ENCODE assay signal across 9 cellular contexts in the genomic region with DNA sequence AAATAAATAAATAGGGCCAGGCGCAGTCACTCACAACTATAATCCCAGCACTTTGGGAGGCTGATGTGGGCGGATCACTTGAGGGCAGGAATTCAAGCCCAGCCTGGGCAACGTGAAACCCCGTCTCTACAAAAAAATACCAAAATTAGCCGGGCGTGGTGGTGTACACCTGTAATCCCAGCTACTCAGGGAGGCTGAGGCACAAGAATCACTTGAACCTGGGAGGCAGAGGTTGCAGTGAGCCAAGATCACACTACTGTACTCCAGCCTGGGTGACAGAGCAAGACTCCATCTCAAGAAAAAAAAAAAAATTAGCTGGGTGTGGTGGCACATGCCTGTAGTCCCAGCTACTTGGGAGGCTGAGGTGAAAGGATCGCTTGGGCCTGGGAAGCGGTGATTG. TPM values are rescaled to one million over a fixed set of nuclear protein-coding genes. Genes with fewer than 3 reads are reported as not detected.
DNase-seq lines count a peak whose midpoint lies in the region; ATAC-seq, FAIRE-seq and TF ChIP-seq lines count a peak whose summit lies in the region.
"Not testable (repeated sequence)": the region's sequence is repeated elsewhere in the genome, so short reads cannot be mapped to it uniquely, and the experiment has no call there.
"Had no signal": no experiment of that assay in that cellular context is flagged by ENCODE, and none has a peak within 500 bp of the region (broad histone marks: within the 10 kb centered on the region; RNA-seq: fewer than 3 reads in every experiment).

No MANE protein-coding gene starts in this region.

- CTCF ChIA-PET in HCT116 (lab: Charles Lee): interaction anchor here (1.5 kb wide), 1 partner anchor 130 kb away, joined by 6 read pairs; no protein-coding TSS in a partner anchor
- CTCF ChIA-PET in RWPE1 (lab: Yijun Ruan, JAX): not testable (repeated sequence)
- CTCF ChIA-PET in MCF 10A (lab: Yijun Ruan, JAX): interaction anchor here (1.4 kb wide), 1 partner anchor 9 kb away, joined by 4 read pairs; no protein-coding TSS in a partner anchor

- not testable (repeated sequence) for TF ChIP-seq POLR2A in HCT116 (IDR thresholded peaks at IDR 0.05; ENCODE audit: borderline replicate concordance, extremely low read depth, insufficient read depth, insufficient read length); upper lobe of left lung (IDR thresholded peaks at IDR 0.05)
- TF ChIP-seq POLR2A in erythroblast (IDR thresholded peaks at IDR 0.05; ENCODE audit: low read length): peak; percentile 29

- H3K36me3 ChIP-seq in HCT116 (ENCODE audit: control insufficient read depth in 1 of 2, insufficient read depth in 2 of 2, low read length in 2 of 2); keratinocyte (ENCODE audit: control insufficient read depth in 2 of 2, extremely low read depth in 1 of 2, insufficient read depth in 2 of 2, low read length in 2 of 2): not testable (repeated sequence)
- H3K36me3 ChIP-seq in neuronal stem cell (replicated peaks in 1 of 2; ENCODE audit: control insufficient read depth in 2 of 2, insufficient read depth in 2 of 2, low read length in 2 of 2) (peaks cover 12 to 22% of the 10 kb centered on the region in 2 donors), upper lobe of left lung (peaks cover 4 to 28% (median 23%) of the 10 kb centered on the region in 4 donors)

- H4K8ac ChIP-seq in neuronal stem cell (ENCODE audit: low read depth, low read length): peak overlapping the region; percentile 72

- H3K4me1 ChIP-seq in HCT116 (ENCODE audit: control insufficient read depth in 1 of 2, insufficient read depth in 2 of 2, low read length in 2 of 2) (peaks cover 22 to 44% of the 10 kb centered on the region in 2 experiments), keratinocyte (ENCODE audit: control insufficient read depth, extremely low read depth, insufficient read depth, low read length) (peaks cover 15% of the 10 kb centered on the region), upper lobe of left lung (peaks cover 0 to 14% (median 11%) of the 10 kb centered on the region in 4 donors)
- H3K4me1 ChIP-seq in neuronal stem cell (ENCODE audit: control insufficient read depth in 2 of 2, insufficient read depth in 1 of 2, low read depth in 1 of 2, low read length in 2 of 2): not testable (repeated sequence)

- H3K4me2 ChIP-seq in HCT116 (ENCODE audit: low read length): peak overlapping the region; percentile 76
- not testable (repeated sequence) for H3K4me2 ChIP-seq in keratinocyte (ENCODE audit: control insufficient read depth, extremely low read depth, insufficient read depth, low read depth, low read length); neuronal stem cell (ENCODE audit: insufficient read depth, low read length, poor library complexity, severe bottlenecking)

- not testable (repeated sequence) for H2BK12ac ChIP-seq in neuronal stem cell (ENCODE audit: low read length)

- not testable (repeated sequence) for H2BK15ac ChIP-seq in neuronal stem cell (ENCODE audit: low read length)

- not testable (repeated sequence) for H2AK5ac ChIP-seq in neuronal stem cell (ENCODE audit: low read depth, low read length)

- H3K79me1 ChIP-seq in neuronal stem cell (ENCODE audit: low read depth, low read length): not testable (repeated sequence)

- H3K27ac ChIP-seq in HCT116 (ENCODE audit: low read depth, low read length); neuronal stem cell (replicated peaks; ENCODE audit: low read length): not testable (repeated sequence)
- H3K27ac ChIP-seq in RWPE1 (peak overlapping the region; percentile 90), keratinocyte (ENCODE audit: control insufficient read depth, insufficient read depth, low read length) (peak overlapping the region; percentile 90), upper lobe of left lung (peak overlapping the region in 3 of 4 donors; percentile 53 to 73 (median 68))

- peak overlapping the region; percentile 65 for H3K27ac Mint-ChIP-seq in MCF 10A (ENCODE audit: low read depth, unreplicated experiment)

- not testable (repeated sequence) for TF ChIP-seq RAD21 in HCT116 (IDR thresholded peaks at IDR 0.05; ENCODE audit: low read depth)

- dilution Hi-C loops in keratinocyte (cut with MboI; ENCODE audit: extremely low pct_ligation_motif_present, low sequenced_read_pairs): not testable (repeated sequence)

- not testable (repeated sequence) for TF ChIP-seq CTCF in HCT116 (IDR thresholded peaks at IDR 0.05 in 2 of 3, conservative IDR thresholded peaks at IDR 0.05 in 1 of 3; ENCODE audit: borderline replicate concordance in 1 of 3, insufficient read depth in 1 of 3, low read depth in 2 of 3, low read length in 2 of 3); RWPE1 (conservative IDR thresholded peaks at IDR 0.05; ENCODE audit: low read depth); MCF 10A (IDR thresholded peaks at IDR 0.05; ENCODE audit: unreplicated experiment); keratinocyte (optimal IDR thresholded peaks at IDR 0.05 in 1 of 3, IDR thresholded peaks at IDR 0.05 in 1 of 3, conservative IDR thresholded peaks at IDR 0.05 in 1 of 3; ENCODE audit: extremely low read depth in 1 of 3, insufficient read depth in 2 of 3, low read length in 3 of 3); upper lobe of left lung (IDR thresholded peaks at IDR 0.05)

- not testable (repeated sequence) for H3K79me2 ChIP-seq in HCT116 (ENCODE audit: insufficient read depth, low read length); keratinocyte (ENCODE audit: control insufficient read depth, insufficient read depth, low read length)

- FAIRE-seq in keratinocyte (lab: Jason Lieb, UNC): not testable (repeated sequence)

- ATAC-seq in HCT116: 0 out of 2 replicates have a peak, but pooled peaks have one; percentile 6
- not testable (repeated sequence) for ATAC-seq in upper lobe of left lung (ENCODE audit: low FRiP score in 2 of 2)

- RAD21 ChIA-PET in HCT116 (lab: Charles Lee; ENCODE audit: low non-redundant PET in 1 of 2, low total read pairs in 2 of 2, uncharacterized antibody in 2 of 2, unreplicated experiment in 2 of 2): not testable (repeated sequence)

- H3K36me3 Mint-ChIP-seq in MCF 10A (ENCODE audit: insufficient read depth, unreplicated experiment): not testable (repeated sequence)

- H4K91ac ChIP-seq in neuronal stem cell (ENCODE audit: low read depth, low read length, poor library complexity): not testable (repeated sequence)

- H2BK120ac ChIP-seq in neuronal stem cell (ENCODE audit: low read depth, low read length): not testable (repeated sequence)

- not testable (repeated sequence) for H3K9me2 ChIP-seq in HCT116 (ENCODE audit: insufficient read depth)

- H3K4ac ChIP-seq in neuronal stem cell (ENCODE audit: low read length): not testable (repeated sequence)

- H4K20me1 ChIP-seq in HCT116 (ENCODE audit: insufficient read depth); keratinocyte (ENCODE audit: control insufficient read depth, extremely low read depth, insufficient read depth, low read length): not testable (repeated sequence)

- H3K9me1 ChIP-seq in keratinocyte (ENCODE audit: control insufficient read depth, extremely low read depth, insufficient read depth, low read length): not testable (repeated sequence)

- H3K14ac ChIP-seq in neuronal stem cell (ENCODE audit: low read length): not testable (repeated sequence)

- POLR2A ChIA-PET in HCT116 (lab: Charles Lee) (interaction anchor here (1.0 to 1.7 kb wide), 3 partner anchors 7 to 52 kb away, joined by 3 to 7 read pairs (median 4); partner anchors contain the start of gene DHDH), MCF 10A (lab: Yijun Ruan, JAX) (interaction anchor here (0.8 to 2.9 kb wide), 2 partner anchors 10 to 54 kb away, joined by 3 to 14 read pairs; partner anchors contain the start of gene PPP1R15A)
- POLR2A ChIA-PET in RWPE1 (lab: Yijun Ruan, JAX; ENCODE audit: low non-redundant PET): not testable (repeated sequence)

- H3K18ac ChIP-seq in neuronal stem cell (ENCODE audit: low read length): not testable (repeated sequence)

- not testable (repeated sequence) for TF ChIP-seq EP300 in upper lobe of left lung (IDR thresholded peaks at IDR 0.05)

- DNase-seq in HCT116 (ENCODE audit: low read depth, low spot score); RWPE1 (ENCODE audit: low spot score); MCF 10A (ENCODE audit: unreplicated experiment); erythroblast (lab: John Stamatoyannopoulos, UW); keratinocyte (ENCODE audit: low read depth, low spot score); neuronal stem cell (ENCODE audit: low spot score); upper lobe of left lung: not testable (repeated sequence)

- WGBS in neuronal stem cell (ENCODE audit: extremely low coverage in 2 of 2, insufficient read length in 2 of 2, insufficient replicate concordance in 1 of 2), 2 donors: no CpG with 5 or more reads among the region's 8 CpGs
- WGBS in upper lobe of left lung, 2 donors: 82 to 85% methylated on average over 8 of the region's 8 CpGs

- not testable (repeated sequence) for H3K9me3 Mint-ChIP-seq in MCF 10A (ENCODE audit: unreplicated experiment)

- H3K4me1 Mint-ChIP-seq in MCF 10A (ENCODE audit: insufficient read depth, unreplicated experiment): not testable (repeated sequence)

- H3K27me3 Mint-ChIP-seq in MCF 10A (ENCODE audit: insufficient read depth, unreplicated experiment): not testable (repeated sequence)

- H3K23ac ChIP-seq in neuronal stem cell (ENCODE audit: low read depth, low read length, poor library complexity): not testable (repeated sequence)

- H3K4me3 Mint-ChIP-seq in MCF 10A (ENCODE audit: unreplicated experiment): not testable (repeated sequence)

- H2AFZ ChIP-seq in HCT116 (ENCODE audit: low read depth, low read length, poor library complexity, severe bottlenecking); keratinocyte (ENCODE audit: control insufficient read depth, low read length); neuronal stem cell (ENCODE audit: low read length): not testable (repeated sequence)

- peak overlapping the region; percentile 44 for H3K9ac ChIP-seq in HCT116 (ENCODE audit: low read length)
- peak overlapping the region; percentile 70 for H3K9ac ChIP-seq in keratinocyte (ENCODE audit: control insufficient read depth, extremely low read depth, insufficient read depth, low read length)
- not testable (repeated sequence) for H3K9ac ChIP-seq in neuronal stem cell (ENCODE audit: low read depth, low read length, poor library complexity)

- not testable (repeated sequence) for H3K9me3 ChIP-seq in HCT116 (ENCODE audit: control insufficient read depth in 1 of 2, insufficient read depth in 1 of 2, low read depth in 1 of 2, low read length in 2 of 2); keratinocyte (ENCODE audit: control insufficient read depth, low read depth, low read length); neuronal stem cell (replicated peaks in 1 of 2; ENCODE audit: control insufficient read depth in 2 of 2, insufficient read depth in 1 of 2, low read depth in 1 of 2, low read length in 2 of 2); upper lobe of left lung

- not testable (repeated sequence) for H2BK5ac ChIP-seq in neuronal stem cell (ENCODE audit: low read length)

- not testable (repeated sequence) for BruUV-seq in HCT116 (replicated peaks; lab: Mats Ljungman, UMichigan); MCF 10A (replicated peaks; lab: Mats Ljungman, UMichigan)

- intact Hi-C loops in HCT116 (cut with micrococcal nuclease); MCF 10A (cut with micrococcal nuclease): not testable (repeated sequence)

- H3K4me3 ChIP-seq in HCT116 (replicated peaks in 1 of 2; ENCODE audit: low read depth in 1 of 2, low read length in 2 of 2); keratinocyte (ENCODE audit: control insufficient read depth in 2 of 3, extremely low read depth in 1 of 3, insufficient read depth in 2 of 3, low read depth in 1 of 3, low read length in 3 of 3); neuronal stem cell (ENCODE audit: low read length in 2 of 2); upper lobe of left lung: not testable (repeated sequence)

- not testable (repeated sequence) for H3K27me3 ChIP-seq in HCT116 (ENCODE audit: insufficient read depth, low read length); keratinocyte (ENCODE audit: control insufficient read depth, extremely low read depth, insufficient read depth, low read length); neuronal stem cell (ENCODE audit: control insufficient read depth in 3 of 3, insufficient read depth in 3 of 3, low read depth in 1 of 3, low read length in 3 of 3); upper lobe of left lung

RNA-seq across cellular contexts. Expression of gene DHDH, which starts 7.6 kb away (rescaled TPM):
- 8.6 TPM for total RNA-seq in HCT116 (2021; ENCODE audit: unreplicated experiment)
- 20.0 and 20.6 TPM in 2 replicates for polyA plus RNA-seq in HCT116 (2012)
- total RNA-seq in MCF 10A (2022): not detected in 2 replicates
- polyA plus RNA-seq in keratinocyte: 0.45 to 1.8 TPM (median 0.52 TPM) in 3 replicates
- 4.7 TPM for polyA plus RNA-seq in keratinocyte (2011; ENCODE audit: low read depth)
- 0.24 and 1.4 TPM in 2 replicates for polyA plus RNA-seq in keratinocyte (2011; cell fraction: cytosol; rRNA removed)
- polyA plus RNA-seq in keratinocyte (2011; cell fraction: nucleus; rRNA removed): 0.56 and 1.6 TPM in 2 replicates
- 0.80 and 7.1 TPM in 2 replicates for polyA plus RNA-seq in keratinocyte (2012; ENCODE audit: low replicate concordance)
- polyA minus RNA-seq in keratinocyte: 1.6 TPM in 1 of 3 replicates, not detected in the others
- not detected for polyA minus RNA-seq in keratinocyte (2011; cell fraction: cytosol; rRNA and poly(A)+ RNA removed)
- polyA minus RNA-seq in keratinocyte (2011; cell fraction: nucleus; rRNA and poly(A)+ RNA removed): not detected in 2 replicates
- polyA plus RNA-seq in neuronal stem cell (2013, experiment 1 of 2): 0.81 TPM
- 0.93 TPM for polyA plus RNA-seq in neuronal stem cell (2013, experiment 2 of 2)
- total RNA-seq in upper lobe of left lung: 1 to 10 TPM; 1.9 to 6.3 (median 2.8) TPM
- total RNA-seq: A673; CD4-positive, CD25-positive, alpha-beta regulatory T cell had no signal

RNA-seq across cellular contexts. Expression of gene NUCB1, which starts 25.8 kb away (rescaled TPM):
- total RNA-seq in HCT116 (2021; ENCODE audit: unreplicated experiment) (88.8 TPM), MCF 10A (2022) (61.4 and 76.8 TPM in 2 replicates), upper lobe of left lung (100 to 1,000 TPM; 278 to 463 (median 341) TPM)
- 109 and 113 TPM in 2 replicates for polyA plus RNA-seq in HCT116 (2012)
- 44.3 to 65.1 TPM (median 59.2 TPM) in 3 replicates for polyA plus RNA-seq in keratinocyte
- 89.2 TPM for polyA plus RNA-seq in keratinocyte (2011; ENCODE audit: low read depth)
- polyA plus RNA-seq in keratinocyte (2011; cell fraction: cytosol; rRNA removed): 27.4 and 73.6 TPM in 2 replicates
- polyA plus RNA-seq in keratinocyte (2011; cell fraction: nucleus; rRNA removed): 95.6 and 109 TPM in 2 replicates
- 69.6 and 106 TPM in 2 replicates for polyA plus RNA-seq in keratinocyte (2012; ENCODE audit: low replicate concordance)
- 32.7 to 131 TPM (median 41.5 TPM) in 3 replicates for polyA minus RNA-seq in keratinocyte
- 44.1 TPM for polyA minus RNA-seq in keratinocyte (2011; cell fraction: cytosol; rRNA and poly(A)+ RNA removed)
- 54.3 and 57.7 TPM in 2 replicates for polyA minus RNA-seq in keratinocyte (2011; cell fraction: nucleus; rRNA and poly(A)+ RNA removed)
- polyA plus RNA-seq in neuronal stem cell (2013, experiment 1 of 2): 61.4 TPM
- 60.3 TPM for polyA plus RNA-seq in neuronal stem cell (2013, experiment 2 of 2)

RNA-seq across cellular contexts. Expression of gene TULP2, which starts 27.3 kb away (rescaled TPM):
- total RNA-seq in HCT116 (2021; ENCODE audit: unreplicated experiment) (not detected), MCF 10A (2022) (not detected in 2 replicates), upper lobe of left lung (1 to 10 TPM in 1 of 6 donors, under 1 TPM in 2, not detected in 3; 0.30 to 4.9 (median 0.86) TPM)
- polyA plus RNA-seq in HCT116 (2012): 0.04 and 0.10 TPM in 2 replicates
- polyA plus RNA-seq in keratinocyte: not detected in 3 replicates
- not detected for polyA plus RNA-seq in keratinocyte (2011; ENCODE audit: low read depth)
- polyA plus RNA-seq in keratinocyte (2011; cell fraction: cytosol; rRNA removed): not detected in 2 replicates
- polyA plus RNA-seq in keratinocyte (2011; cell fraction: nucleus; rRNA removed): not detected in 2 replicates
- polyA plus RNA-seq in keratinocyte (2012; ENCODE audit: low replicate concordance): not detected in 2 replicates
- not detected in 3 replicates for polyA minus RNA-seq in keratinocyte
- polyA minus RNA-seq in keratinocyte (2011; cell fraction: cytosol; rRNA and poly(A)+ RNA removed): not detected
- not detected in 2 replicates for polyA minus RNA-seq in keratinocyte (2011; cell fraction: nucleus; rRNA and poly(A)+ RNA removed)
- polyA plus RNA-seq in neuronal stem cell (2013, experiment 1 of 2): 0.71 TPM
- polyA plus RNA-seq in neuronal stem cell (2013, experiment 2 of 2): 0.43 TPM
- total RNA-seq: A673; CD4-positive, CD25-positive, alpha-beta regulatory T cell had no signal
- polyA plus RNA-seq: CD4-positive, CD25-positive, alpha-beta regulatory T cell had no signal

RNA-seq across cellular contexts. Expression of gene BAX, which starts 28.8 kb away (rescaled TPM):
- total RNA-seq in HCT116 (2021; ENCODE audit: unreplicated experiment) (96.4 TPM), MCF 10A (2022) (130 and 152 TPM in 2 replicates), upper lobe of left lung (100 to 1,000 TPM in 4 of 6 donors, 10 to 100 TPM in 2; 68.1 to 143 (median 112) TPM)
- polyA plus RNA-seq in HCT116 (2012): 65.4 and 68.6 TPM in 2 replicates
- 75.3 to 139 TPM (median 113 TPM) in 3 replicates for polyA plus RNA-seq in keratinocyte
- polyA plus RNA-seq in keratinocyte (2011; ENCODE audit: low read depth): 115 TPM
- polyA plus RNA-seq in keratinocyte (2011; cell fraction: cytosol; rRNA removed): 59.1 and 94.4 TPM in 2 replicates
- 132 and 135 TPM in 2 replicates for polyA plus RNA-seq in keratinocyte (2011; cell fraction: nucleus; rRNA removed)
- polyA plus RNA-seq in keratinocyte (2012; ENCODE audit: low replicate concordance): 140 and 147 TPM in 2 replicates
- 46.4 to 110 TPM (median 58.4 TPM) in 3 replicates for polyA minus RNA-seq in keratinocyte
- polyA minus RNA-seq in keratinocyte (2011; cell fraction: cytosol; rRNA and poly(A)+ RNA removed): 81.3 TPM
- 27.2 and 28.4 TPM in 2 replicates for polyA minus RNA-seq in keratinocyte (2011; cell fraction: nucleus; rRNA and poly(A)+ RNA removed)
- polyA plus RNA-seq in neuronal stem cell (2013, experiment 1 of 2): 66.4 TPM
- 63.3 TPM for polyA plus RNA-seq in neuronal stem cell (2013, experiment 2 of 2)

RNA-seq across cellular contexts. Expression of gene FTL, which starts 39.2 kb away (rescaled TPM):
- total RNA-seq in HCT116 (2021; ENCODE audit: unreplicated experiment) (1,885 TPM), MCF 10A (2022) (275 and 390 TPM in 2 replicates), upper lobe of left lung (over 10,000 TPM in 3 of 6 donors, 1,000 to 10,000 TPM in 3; 5,928 to 23,282 (median 11,982) TPM)
- polyA plus RNA-seq in HCT116 (2012): 2,308 and 2,337 TPM in 2 replicates
- polyA plus RNA-seq in keratinocyte: 805 to 2,115 TPM (median 838 TPM) in 3 replicates
- 955 TPM for polyA plus RNA-seq in keratinocyte (2011; ENCODE audit: low read depth)
- 1,945 and 3,116 TPM in 2 replicates for polyA plus RNA-seq in keratinocyte (2011; cell fraction: cytosol; rRNA removed)
- polyA plus RNA-seq in keratinocyte (2011; cell fraction: nucleus; rRNA removed): 414 and 529 TPM in 2 replicates
- polyA plus RNA-seq in keratinocyte (2012; ENCODE audit: low replicate concordance): 1,829 and 5,588 TPM in 2 replicates
- 671 to 2,015 TPM (median 1,268 TPM) in 3 replicates for polyA minus RNA-seq in keratinocyte
- 940 TPM for polyA minus RNA-seq in keratinocyte (2011; cell fraction: cytosol; rRNA and poly(A)+ RNA removed)
- 167 and 210 TPM in 2 replicates for polyA minus RNA-seq in keratinocyte (2011; cell fraction: nucleus; rRNA and poly(A)+ RNA removed)
- 2,949 TPM for polyA plus RNA-seq in neuronal stem cell (2013, experiment 1 of 2)
- 2,579 TPM for polyA plus RNA-seq in neuronal stem cell (2013, experiment 2 of 2)
